Comparison of ENCODE assay signal across 1 cellular context in the genomic region with DNA sequence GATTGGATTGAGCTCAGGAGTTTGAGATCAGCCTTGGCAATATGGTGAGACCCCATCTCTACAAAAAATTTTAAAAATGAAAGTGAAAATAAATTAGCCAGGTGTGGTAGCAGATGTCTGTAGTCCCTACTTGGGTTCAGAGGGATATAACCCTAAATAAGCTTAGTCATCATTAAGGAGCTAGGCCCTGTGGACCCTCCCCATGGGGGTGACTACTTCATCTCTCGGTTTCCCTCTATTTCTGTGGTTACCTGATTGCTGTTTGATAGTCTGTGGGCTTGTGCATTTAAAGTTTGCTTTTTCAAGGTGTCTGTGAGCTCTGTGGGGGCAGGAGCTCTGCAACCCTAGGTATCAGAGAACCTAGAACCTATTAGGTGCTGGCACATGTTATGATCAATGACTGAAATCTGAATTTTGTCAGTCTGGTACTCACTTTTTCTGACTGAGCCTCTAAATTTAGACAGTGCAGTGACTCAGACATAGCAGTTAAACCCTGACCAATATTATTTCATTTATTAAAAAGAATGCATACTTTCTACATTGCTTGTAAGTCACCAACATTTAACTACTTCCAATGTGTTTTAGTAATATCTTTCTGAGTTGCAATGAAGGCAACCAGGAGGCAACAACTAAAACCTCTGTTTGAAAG.
TF ChIP-seq lines count a peak whose summit lies in the region.

No MANE protein-coding gene starts in this region.

TF ChIP-seq in SK-N-SH treated with all-trans-retinoic acid at 6 μM for 48 hours, 23 proteins besides CTCF, POLR2A, EP300 and RAD21 (continued from another document):
- no peak for TF ChIP-seq BACH2 (CRISPR knock-in tag; IDR thresholded peaks at IDR 0.05; ENCODE audit: borderline replicate concordance)
- TF ChIP-seq ZNF70 (CRISPR knock-in tag; IDR thresholded peaks at IDR 0.05), result no peak
- TF ChIP-seq ZNF8 (CRISPR knock-in tag; IDR thresholded peaks at IDR 0.05), result no peak
